Comparison of ENCODE assay signal across 24 cellular contexts in genomic region chr5:107863125-107863524, GRCh38.
"Had no signal": no experiment of that assay in that cellular context is flagged by ENCODE, and none has a peak within 500 bp of the region (broad histone marks: within the 10 kb centered on the region; RNA-seq: fewer than 3 reads in every experiment).

No MANE protein-coding gene starts in this region.

- H3K9me3 Mint-ChIP-seq: dendritic cell treated with granulocyte-macrophage colony-stimulating factor and Interleukin-4, amounts not matched to agents 40 ng/mL and 50 ng/mL, for 4 days; effector memory CD8-positive, alpha-beta T cell; endodermal cell; immature natural killer cell; mesothelial cell of epicardium had no signal

- H3K4me2 ChIP-seq: hepatocyte had no signal

- H3K4me1 ChIP-seq: colonic mucosa, esophagus squamous epithelium, foreskin keratinocyte, heart left ventricle, left lung, lower lobe of right lung had no signal

- H3K4me1 Mint-ChIP-seq: mesothelial cell of epicardium had no signal

- H3K36me3 ChIP-seq: colonic mucosa had no signal

- H3K27me3 ChIP-seq: colonic mucosa, esophagus squamous epithelium, foreskin keratinocyte, gastroesophageal sphincter, heart left ventricle, hepatocyte, left lung had no signal

- H3K27me3 Mint-ChIP-seq: dendritic cell treated with granulocyte-macrophage colony-stimulating factor and Interleukin-4, amounts not matched to agents 40 ng/mL and 50 ng/mL, for 4 days; effector memory CD8-positive, alpha-beta T cell had no signal

- H3K4me3 ChIP-seq: colonic mucosa, esophagus squamous epithelium, gastroesophageal sphincter, heart left ventricle, hepatocyte, left lung, lower lobe of right lung, mucosa of descending colon had no signal

- H3K79me2 ChIP-seq: hepatocyte had no signal

- H3K9me3 ChIP-seq: colonic mucosa, esophagus squamous epithelium, gastroesophageal sphincter, heart left ventricle, left lung, lower lobe of right lung, mucosa of descending colon had no signal

- ATAC-seq: effector memory CD8-positive, alpha-beta T cell; esophagus mucosa; foreskin keratinocyte; gastroesophageal sphincter; heart left ventricle; left cardiac atrium; left lung; left ventricle myocardium superior; lower lobe of right lung; mucosa of descending colon had no signal

- H3K27ac Mint-ChIP-seq: dendritic cell treated with granulocyte-macrophage colony-stimulating factor and Interleukin-4, amounts not matched to agents 40 ng/mL and 50 ng/mL, for 4 days; effector memory CD8-positive, alpha-beta T cell; endodermal cell; immature natural killer cell; mesothelial cell of epicardium had no signal

- DNase-seq: cerebellar nuclear complex; colonic mucosa; cortex of kidney; effector CD8-positive, alpha-beta T cell; effector memory CD8-positive, alpha-beta T cell; endodermal cell; erythroblast; esophagus squamous epithelium; foreskin keratinocyte; heart left ventricle; hypothalamus; immature natural killer cell; left cardiac atrium; left lung; left ventricle myocardium superior; lower lobe of right lung; mesenchymal stem cell; mucosa of descending colon had no signal

- H3K4me3 Mint-ChIP-seq: dendritic cell treated with granulocyte-macrophage colony-stimulating factor and Interleukin-4, amounts not matched to agents 40 ng/mL and 50 ng/mL, for 4 days; effector memory CD8-positive, alpha-beta T cell; endodermal cell; immature natural killer cell; mesothelial cell of epicardium had no signal

- H2AFZ ChIP-seq: hepatocyte had no signal

- H3K27ac ChIP-seq: colonic mucosa, epithelial cell of prostate, esophagus squamous epithelium, foreskin keratinocyte, gastroesophageal sphincter, heart left ventricle, hepatocyte, left lung, lower lobe of right lung had no signal
